12 cellular contexts compared by ENCODE assay signal in the genomic region with DNA sequence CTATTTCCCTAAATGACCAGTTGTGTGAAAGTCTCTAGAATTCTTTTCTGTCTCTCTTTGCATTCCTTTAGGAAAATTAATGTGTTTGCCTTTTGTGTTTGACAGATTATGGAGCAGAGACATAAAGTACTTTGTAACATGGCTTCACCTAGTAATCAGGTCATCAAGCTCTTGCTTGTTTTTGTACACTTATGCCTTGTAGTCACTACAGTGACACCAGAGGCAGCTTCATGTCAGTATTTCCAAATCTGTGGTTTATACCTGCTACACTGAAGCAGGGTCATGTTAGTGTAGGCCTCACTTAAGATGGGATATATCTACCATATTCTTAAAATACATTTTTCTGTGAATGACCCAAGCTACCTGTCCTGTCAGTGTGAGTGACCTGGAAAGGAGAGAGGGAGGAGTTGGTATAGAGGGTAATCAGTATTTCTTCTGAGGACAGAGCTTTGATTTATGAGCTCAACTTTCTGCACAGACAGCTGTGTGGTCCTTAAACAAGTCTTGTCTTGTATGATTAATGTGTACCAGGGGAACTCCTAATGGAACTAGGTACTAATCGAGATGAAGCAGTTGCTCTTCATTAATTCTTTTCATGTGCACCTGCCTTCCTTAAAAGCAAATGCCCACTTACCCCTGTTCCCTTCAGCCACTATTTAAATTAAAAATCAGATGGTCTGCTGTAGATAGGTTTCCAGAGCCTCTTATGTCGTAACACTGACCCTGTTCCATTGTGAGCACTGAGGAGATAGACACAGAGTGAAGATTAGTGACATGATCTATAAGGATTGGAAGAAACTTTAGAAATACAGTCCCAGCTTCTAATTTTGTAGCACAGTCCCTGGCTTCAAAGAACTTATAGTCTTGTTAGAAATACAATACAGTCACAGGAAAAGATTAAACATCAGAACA. TPM values are rescaled to one million over a fixed set of nuclear protein-coding genes. Genes with fewer than 3 reads are reported as not detected.
DNase-seq lines count a peak whose midpoint lies in the region; ATAC-seq and TF ChIP-seq lines count a peak whose summit lies in the region.
"Had no signal": no experiment of that assay in that cellular context is flagged by ENCODE, and none has a peak within 500 bp of the region (broad histone marks: within the 10 kb centered on the region; RNA-seq: fewer than 3 reads in every experiment).

No MANE protein-coding gene starts in this region.

- H3K23ac ChIP-seq in mesenchymal stem cell (ENCODE audit: low read length in 2 of 2), result no peak overlapping the region

- DNase-seq in DMS79 treated with DMSO at 0.1 percent for 48 hours (lab: John Stamatoyannopoulos, UW) (peak; percentile 98), NCI-H1436 (lab: John Stamatoyannopoulos, UW) (peak; percentile 94), mesothelial cell of epicardium (ENCODE audit: low spot score in 2 of 2, unreplicated experiment in 2 of 2) (no peak), DMS53 (lab: John Stamatoyannopoulos, UW) (no peak), mesenchymal stem cell (no peak), HCEC 1CT (no peak)
- DNase-seq: activated gamma-delta T cell treated with Interleukin-2 at 50 U/mL for 16 hours, Calu3, foreskin fibroblast, NCI-H1092 had no signal

- H3K4ac ChIP-seq in mesenchymal stem cell (ENCODE audit: low read depth in 1 of 2, low read length in 2 of 2), result no peak overlapping the region

- no peaks in the 10 kb centered on the region for H3K36me3 Mint-ChIP-seq in mesothelial cell of epicardium

- H3K27me3 Mint-ChIP-seq in mesothelial cell of epicardium (ENCODE audit: low read depth), result no peaks in the 10 kb centered on the region

- no peak overlapping the region for H3K14ac ChIP-seq in mesenchymal stem cell (ENCODE audit: low read length in 2 of 2)

- no peak overlapping the region for H2BK15ac ChIP-seq in mesenchymal stem cell (ENCODE audit: low read depth, poor library complexity, severe bottlenecking)

- H3K9me3 Mint-ChIP-seq in mesothelial cell of epicardium, result no peaks in the 10 kb centered on the region

- H3K9me3 ChIP-seq in mesenchymal stem cell (ENCODE audit: control insufficient read depth, low read length), result no peaks in the 10 kb centered on the region

- TF ChIP-seq CTCF in VCaP (conservative IDR thresholded peaks at IDR 0.05) (no peak), mesothelial cell of epicardium (IDR thresholded peaks at IDR 0.05; ENCODE audit: unreplicated experiment) (no peak)

- H2BK120ac ChIP-seq in mesenchymal stem cell (ENCODE audit: low read depth, low read length), result no peak overlapping the region

- no CpG with 5 or more reads among the region's 2 CpGs for WGBS in mesenchymal stem cell

- H3K4me3 Mint-ChIP-seq in mesothelial cell of epicardium, result no peak overlapping the region

- H4K91ac ChIP-seq in mesenchymal stem cell (ENCODE audit: low read length), result no peak overlapping the region

- H3K79me1 ChIP-seq in mesenchymal stem cell (replicated peaks; ENCODE audit: low read length, poor library complexity, severe bottlenecking), result peaks cover 30% of the 10 kb centered on the region

- H3K36me3 ChIP-seq in mesenchymal stem cell (ENCODE audit: control insufficient read depth in 1 of 2, insufficient read depth in 2 of 2, low read depth in 1 of 2, low read length in 2 of 2), result peaks cover 0 to 2% of the 10 kb centered on the region in 2 experiments

- no peak overlapping the region for H2AK5ac ChIP-seq in mesenchymal stem cell (ENCODE audit: low read length, severe bottlenecking)

- H3K18ac ChIP-seq in mesenchymal stem cell (ENCODE audit: low read depth in 1 of 2, low read length in 2 of 2), result no peak overlapping the region

- no peak overlapping the region for H2BK12ac ChIP-seq in mesenchymal stem cell (ENCODE audit: low read length in 2 of 2)

- no peak overlapping the region for H3K4me3 ChIP-seq in mesenchymal stem cell (ENCODE audit: insufficient read depth in 1 of 2, low read depth in 1 of 2, low read length in 2 of 2)

- no peak overlapping the region for H3K9ac ChIP-seq in mesenchymal stem cell (ENCODE audit: low read length)

- no peak overlapping the region for H2AFZ ChIP-seq in mesenchymal stem cell (ENCODE audit: low read depth, low read length)

- ATAC-seq in GM21447 (IDR thresholded peaks at IDR 0.05; ENCODE audit: unreplicated experiment), result no peak

- no peak overlapping the region for H4K8ac ChIP-seq in mesenchymal stem cell (ENCODE audit: low read length)

- H3K27ac ChIP-seq in VCaP (peak overlapping the region; percentile 91), mesenchymal stem cell (ENCODE audit: low read length, poor library complexity, severe bottlenecking) (no peak overlapping the region)

- H3K27ac Mint-ChIP-seq in mesothelial cell of epicardium, result peak overlapping the region; percentile 84

- H3K4me1 Mint-ChIP-seq in mesothelial cell of epicardium, result peaks cover 50% of the 10 kb centered on the region

- H3K27me3 ChIP-seq in mesenchymal stem cell (ENCODE audit: control insufficient read depth in 1 of 2, insufficient read depth in 1 of 2, low read length in 2 of 2), result no peaks in the 10 kb centered on the region

- peaks cover 4% of the 10 kb centered on the region for H3K4me1 ChIP-seq in mesenchymal stem cell (ENCODE audit: control insufficient read depth, insufficient read depth, low read depth, low read length)

- no peak overlapping the region for H3K4me2 ChIP-seq in mesenchymal stem cell (ENCODE audit: low read length, poor library complexity, severe bottlenecking)

- no peak overlapping the region for H2BK5ac ChIP-seq in mesenchymal stem cell (ENCODE audit: low read depth, low read length, poor library complexity, severe bottlenecking)

RNA-seq across cellular contexts. Expression of gene MACO1, which starts 45.7 kb away (rescaled TPM):
- total RNA-seq in mesothelial cell of epicardium, result 26.9 to 27.9 TPM (median 27.3 TPM) in 3 replicates
- polyA plus RNA-seq in mesenchymal stem cell (2013, experiment 1 of 2), result 24.4 TPM
- 23.0 TPM for polyA plus RNA-seq in mesenchymal stem cell (2013, experiment 2 of 2)

RNA-seq across cellular contexts. Expression of gene RHCE, which starts 55.8 kb away (rescaled TPM):
- 0.72 to 0.86 TPM (median 0.75 TPM) in 3 replicates for total RNA-seq in mesothelial cell of epicardium
- 0.30 TPM for polyA plus RNA-seq in mesenchymal stem cell (2013, experiment 1 of 2)
- 0.47 TPM for polyA plus RNA-seq in mesenchymal stem cell (2013, experiment 2 of 2)
- total RNA-seq: Calu3 had no signal

Comparison
In these comparisons a context has a peak if more than half of its experiments do, and no peak if none do; other contexts are left out.
1. DNase-seq: peak in DMS79 treated with DMSO at 0.1 percent for 48 hours (single experiment) and NCI-H1436 (single experiment); none in mesothelial cell of epicardium (0 of 2), DMS53 (single experiment), mesenchymal stem cell (single experiment) and HCEC 1CT (single experiment).